Comparison of ENCODE assay signal across 17 cellular contexts in the genomic region with DNA sequence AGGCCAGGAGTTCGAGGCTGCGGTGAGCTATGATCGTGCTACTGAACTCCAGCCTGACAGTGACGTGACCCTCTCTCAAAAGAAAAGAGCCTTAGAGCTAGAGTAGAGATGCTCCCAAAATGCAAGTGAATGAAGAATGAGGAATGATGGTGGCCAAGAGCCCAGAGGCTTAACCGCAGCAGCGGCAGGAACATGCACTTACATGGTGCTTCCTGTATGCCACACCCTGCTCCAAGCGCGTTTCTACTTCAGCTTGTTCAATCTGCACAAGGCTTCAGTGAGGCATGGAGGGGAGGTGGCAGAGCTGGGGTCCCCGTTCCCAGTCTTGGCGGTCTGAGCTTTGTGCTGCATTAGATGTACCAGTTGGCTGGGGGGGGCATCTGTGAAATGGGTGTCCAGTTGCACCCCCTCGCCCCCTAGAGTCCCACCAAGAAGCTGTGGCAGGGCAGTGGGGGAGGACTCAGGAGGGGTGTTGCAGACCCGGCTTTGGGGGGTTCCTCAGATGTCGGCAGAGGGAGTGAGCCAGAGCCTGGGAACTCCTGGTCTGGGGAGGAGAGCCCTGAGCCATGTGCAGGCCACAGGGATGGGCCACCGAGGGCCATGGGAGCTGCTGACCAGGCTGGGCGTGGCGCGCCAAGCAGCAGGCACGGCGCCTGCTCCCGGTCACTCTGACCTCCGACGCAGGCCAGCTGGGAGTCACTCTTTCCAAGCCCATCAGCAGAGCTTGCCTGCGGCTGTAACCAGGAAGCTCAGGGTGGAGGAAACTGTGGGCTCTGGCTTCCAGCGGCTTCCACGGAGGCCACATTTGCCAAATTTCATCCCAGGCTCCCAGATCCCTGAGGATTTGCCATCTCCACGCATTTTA.
DNase-seq lines count a peak whose midpoint lies in the region; ATAC-seq and TF ChIP-seq lines count a peak whose summit lies in the region.
"Had no signal": no experiment of that assay in that cellular context is flagged by ENCODE, and none has a peak within 500 bp of the region (broad histone marks: within the 10 kb centered on the region; RNA-seq: fewer than 3 reads in every experiment).

No MANE protein-coding gene starts in this region.

- H3K9me3 Mint-ChIP-seq in T-helper 2 cell treated with Interferon-gamma antibody and Interleukin-4, amounts not matched to agents 5 μg/mL and 100 μg/mL, for 36 hours = no peaks in the 10 kb centered on the region

- H2BK120ac ChIP-seq in neuronal stem cell (ENCODE audit: low read depth, low read length) = no peak overlapping the region

- H3K79me1 ChIP-seq in neuronal stem cell (ENCODE audit: low read depth, low read length) = no peaks in the 10 kb centered on the region

- peaks cover 0 to 5% (median 0%) of the 10 kb centered on the region in 3 experiments for H3K27me3 ChIP-seq in neuronal stem cell (ENCODE audit: control insufficient read depth in 3 of 3, insufficient read depth in 3 of 3, low read depth in 1 of 3, low read length in 3 of 3)
- H3K27me3 ChIP-seq: tibial nerve had no signal

- WGBS in neuronal stem cell (ENCODE audit: extremely low coverage in 2 of 2, insufficient read length in 2 of 2, insufficient replicate concordance in 1 of 2), 2 donors = no CpG with 5 or more reads among the region's 26 CpGs

- no peak overlapping the region for H3K27ac Mint-ChIP-seq in T-helper 2 cell treated with Interferon-gamma antibody and Interleukin-4, amounts not matched to agents 5 μg/mL and 100 μg/mL, for 36 hours
- H3K27ac Mint-ChIP-seq: brain had no signal

- DNase-seq in AG08395 (ENCODE audit: low spot score) = peak; percentile 56
- no peak for DNase-seq in RWPE1 (ENCODE audit: low spot score)
- peak; percentile 60 for DNase-seq in fibroblast of mammary gland (ENCODE audit: low read depth)
- DNase-seq in neuronal stem cell (ENCODE audit: low spot score) = no peak
- no peak for DNase-seq in T-helper 2 cell treated with Interferon-gamma antibody and Interleukin-4, amounts not matched to agents 5 μg/mL and 100 μg/mL, for 36 hours (ENCODE audit: low spot score)
- no peak for DNase-seq in Ammon's horn (ENCODE audit: low spot score)
- no peak for DNase-seq in GM10248 (ENCODE audit: extremely low spot score)
- DNase-seq: activated CD8-positive, alpha-beta memory T cell treated with anti-CD3 and anti-CD28 coated beads for 24 hours; activated gamma-delta T cell; DMS 273 treated with DMSO at 0.1 percent for 48 hours; effector memory CD4-positive, alpha-beta T cell; left colon; NCI-H1436 treated with DMSO at 0.1 percent for 48 hours; NCI-H524 treated with DMSO at 0.1 percent for 48 hours had no signal

- no peaks in the 10 kb centered on the region for H3K36me3 ChIP-seq in neuronal stem cell (replicated peaks in 1 of 2; ENCODE audit: control insufficient read depth in 2 of 2, insufficient read depth in 2 of 2, low read length in 2 of 2)
- H3K36me3 ChIP-seq: tibial nerve had no signal

- H3K4me2 ChIP-seq in neuronal stem cell (ENCODE audit: insufficient read depth, low read length, poor library complexity, severe bottlenecking) = no peak overlapping the region

- no peak for TF ChIP-seq CTCF in RWPE1 (conservative IDR thresholded peaks at IDR 0.05; ENCODE audit: low read depth)
- no peak for TF ChIP-seq CTCF in fibroblast of mammary gland (conservative IDR thresholded peaks at IDR 0.05; ENCODE audit: control insufficient read depth, insufficient read depth, low read depth, low read length)
- TF ChIP-seq CTCF in GM10248 (IDR thresholded peaks at IDR 0.05; ENCODE audit: control extremely low read depth, extremely low read depth, low read depth, missing control alignments) = no peak

- H2BK5ac ChIP-seq in neuronal stem cell (ENCODE audit: low read length) = peak overlapping the region; percentile 53

- ATAC-seq in HG02759 (IDR thresholded peaks at IDR 0.05; ENCODE audit: unreplicated experiment) = no peak
- ATAC-seq: left colon had no signal

- H3K4me1 Mint-ChIP-seq in T-helper 2 cell treated with Interferon-gamma antibody and Interleukin-4, amounts not matched to agents 5 μg/mL and 100 μg/mL, for 36 hours (ENCODE audit: low read depth) = no peaks in the 10 kb centered on the region

- peak overlapping the region; percentile 30 for H3K9ac ChIP-seq in neuronal stem cell (ENCODE audit: low read depth, low read length, poor library complexity)

- H2AFZ ChIP-seq in neuronal stem cell (ENCODE audit: low read length) = no peak overlapping the region

- peak overlapping the region; percentile 55 for H3K23ac ChIP-seq in neuronal stem cell (ENCODE audit: low read depth, low read length, poor library complexity)

- no peaks in the 10 kb centered on the region for H3K27me3 Mint-ChIP-seq in T-helper 2 cell treated with Interferon-gamma antibody and Interleukin-4, amounts not matched to agents 5 μg/mL and 100 μg/mL, for 36 hours (ENCODE audit: low read depth)

- H3K18ac ChIP-seq in neuronal stem cell (ENCODE audit: low read length) = peak overlapping the region; percentile 59

- H4K8ac ChIP-seq in neuronal stem cell (ENCODE audit: low read depth, low read length) = no peak overlapping the region

- H3K27ac ChIP-seq in RWPE1 (peak overlapping the region; percentile 59), neuronal stem cell (replicated peaks; ENCODE audit: low read length) (no peak overlapping the region)
- H3K27ac ChIP-seq: tibial nerve had no signal

- H3K36me3 Mint-ChIP-seq in T-helper 2 cell treated with Interferon-gamma antibody and Interleukin-4, amounts not matched to agents 5 μg/mL and 100 μg/mL, for 36 hours (ENCODE audit: low read depth) = no peaks in the 10 kb centered on the region
- H3K36me3 Mint-ChIP-seq: brain had no signal

- no peak overlapping the region for H3K4ac ChIP-seq in neuronal stem cell (ENCODE audit: low read length)

- H3K9me3 ChIP-seq in neuronal stem cell (replicated peaks in 1 of 2; ENCODE audit: control insufficient read depth in 2 of 2, insufficient read depth in 1 of 2, low read depth in 1 of 2, low read length in 2 of 2) = no peaks in the 10 kb centered on the region
- H3K9me3 ChIP-seq: tibial nerve had no signal

- POLR2A ChIA-PET in RWPE1 (lab: Yijun Ruan, JAX; ENCODE audit: low non-redundant PET) (interaction anchor here (0.6 kb wide), 1 partner anchor 66 kb away, joined by 3 read pairs; no protein-coding TSS in a partner anchor), GM10248 (lab: Yijun Ruan, JAX) (no interaction called here)

- peak overlapping the region; percentile 97 for H2BK15ac ChIP-seq in neuronal stem cell (ENCODE audit: low read length)

- peaks cover 0 to 11% of the 10 kb centered on the region in 2 donors for H3K4me1 ChIP-seq in neuronal stem cell (ENCODE audit: control insufficient read depth in 2 of 2, insufficient read depth in 1 of 2, low read depth in 1 of 2, low read length in 2 of 2)

- H3K4me3 ChIP-seq in fibroblast of mammary gland (ENCODE audit: control insufficient read depth, low read depth, low read length) (no peak overlapping the region), neuronal stem cell (ENCODE audit: low read length in 2 of 2) (no peak overlapping the region)
- H3K4me3 ChIP-seq: tibial nerve had no signal

- H3K14ac ChIP-seq in neuronal stem cell (ENCODE audit: low read length) = peak overlapping the region; percentile 21

- H2AK5ac ChIP-seq in neuronal stem cell (ENCODE audit: low read depth, low read length) = peak overlapping the region; percentile 98

- CTCF ChIA-PET in RWPE1 (lab: Yijun Ruan, JAX) (no interaction called here), GM10248 (lab: Yijun Ruan, JAX) (interaction anchor here (0.8 to 1.3 kb wide), 2 partner anchors 9 to 60 kb away, joined by 3 to 4 read pairs; no protein-coding TSS in a partner anchor)

- no peak overlapping the region for H3K4me3 Mint-ChIP-seq in T-helper 2 cell treated with Interferon-gamma antibody and Interleukin-4, amounts not matched to agents 5 μg/mL and 100 μg/mL, for 36 hours
- H3K4me3 Mint-ChIP-seq: brain had no signal

- H4K91ac ChIP-seq in neuronal stem cell (ENCODE audit: low read depth, low read length, poor library complexity) = no peak overlapping the region

- H2BK12ac ChIP-seq in neuronal stem cell (ENCODE audit: low read length) = no peak overlapping the region

Comparison
In these comparisons a context has a peak if more than half of its experiments do, and no peak if none do; other contexts are left out.
1. DNase-seq: peak in AG08395 (single experiment) and fibroblast of mammary gland (single experiment); none in RWPE1 (single experiment), neuronal stem cell (single experiment), T-helper 2 cell treated with Interferon-gamma antibody and Interleukin-4, amounts not matched to agents 5 μg/mL and 100 μg/mL, for 36 hours (single experiment), Ammon's horn (single experiment) and GM10248 (single experiment).